ENCODE assay signal across 21 cellular contexts in genomic region chr14:55441286-55441685, GRCh38. TPM values are rescaled to one million over a fixed set of nuclear protein-coding genes. Genes with fewer than 3 reads are reported as not detected.
DNase-seq lines count a peak whose midpoint lies in the region; ATAC-seq and TF ChIP-seq lines count a peak whose summit lies in the region.
"Had no signal": no experiment of that assay in that cellular context is flagged by ENCODE, and none has a peak within 500 bp of the region (broad histone marks: within the 10 kb centered on the region; RNA-seq: fewer than 3 reads in every experiment).

No MANE protein-coding gene starts in this region.

- no peaks in the 10 kb centered on the region for H3K9me2 ChIP-seq in PC-3 (replicated peaks; ENCODE audit: low read length)

- H3K9me3 ChIP-seq in PC-3 (ENCODE audit: low read length): no peaks in the 10 kb centered on the region
- H3K9me3 ChIP-seq: A549; BE2C; BLaER1 treated with 17β-estradiol and CSF1 and Interleukin-3, amounts not matched to agents 10 nM and 100 nM; HAP-1 had no signal

- CTCF ChIA-PET in PC-3 (lab: Charles Lee): no interaction called here

- H3K4me1 ChIP-seq in PC-3 (ENCODE audit: insufficient read depth, low read length) (peaks cover 14% of the 10 kb centered on the region), foreskin keratinocyte (peaks cover 4% of the 10 kb centered on the region)
- H3K4me1 ChIP-seq: BE2C; BLaER1 treated with 17β-estradiol and CSF1 and Interleukin-3, amounts not matched to agents 10 nM and 100 nM had no signal

- no peaks in the 10 kb centered on the region for H4K20me1 ChIP-seq in PC-3 (ENCODE audit: low read length)
- H4K20me1 ChIP-seq: BLaER1 treated with 17β-estradiol and CSF1 and Interleukin-3, amounts not matched to agents 10 nM and 100 nM had no signal

- H3K79me2 ChIP-seq in PC-3 (ENCODE audit: low read length): no peaks in the 10 kb centered on the region

- BruUV-seq in PC-3 (replicated peaks; lab: Mats Ljungman, UMichigan): no TSS peak

- H3K27ac Mint-ChIP-seq in osteocyte (ENCODE audit: unreplicated experiment): no peak overlapping the region
- H3K27ac Mint-ChIP-seq: CD14-positive monocyte; CD4-positive, alpha-beta memory T cell; HFFc6 had no signal

- H3K4me3 Mint-ChIP-seq in osteocyte (ENCODE audit: unreplicated experiment): no peak overlapping the region
- H3K4me3 Mint-ChIP-seq: CD14-positive monocyte; CD4-positive, alpha-beta memory T cell; HFFc6 had no signal

- H3K9me3 Mint-ChIP-seq in osteocyte (ENCODE audit: unreplicated experiment): peaks cover 5% of the 10 kb centered on the region
- H3K9me3 Mint-ChIP-seq: CD14-positive monocyte; CD4-positive, alpha-beta memory T cell; HFFc6 had no signal

- intact Hi-C loops in PC-3 (cut with micrococcal nuclease): no loop called here

- ATAC-seq in PC-3: no peak
- peak; percentile 48 for ATAC-seq in foreskin keratinocyte
- ATAC-seq in HG02870 (IDR thresholded peaks at IDR 0.05; ENCODE audit: unreplicated experiment): no peak
- no peak for ATAC-seq in HG02840 (IDR thresholded peaks at IDR 0.05; ENCODE audit: low FRiP score, unreplicated experiment)
- ATAC-seq: A549 had no signal

- no peak overlapping the region for H3K4me2 ChIP-seq in PC-3 (ENCODE audit: low read length)
- H3K4me2 ChIP-seq: A549; BLaER1 treated with 17β-estradiol and CSF1 and Interleukin-3, amounts not matched to agents 10 nM and 100 nM had no signal

- peaks cover under 1% of the 10 kb centered on the region for H3F3A ChIP-seq in PC-3 (ENCODE audit: low read length, unreplicated experiment)

- no peak overlapping the region for H2AFZ ChIP-seq in PC-3 (ENCODE audit: low read length)

- peak; percentile 61 for DNase-seq in PC-3
- peak in 1 of 2 donors; percentile 39 for DNase-seq in foreskin keratinocyte
- peak; percentile 23 for DNase-seq in osteocyte (ENCODE audit: extremely low spot score, unreplicated experiment)
- DNase-seq in foreskin melanocyte: no peak
- no peak for DNase-seq in RPMI8226
- DNase-seq: 8988T; ACHN; AML-193; BE2C; CD4-positive, alpha-beta memory T cell; COR-L47; DMS153; DND-41; GOT3; HFFc6 had no signal

- POLR2A ChIA-PET in PC-3 (lab: Charles Lee; ENCODE audit: unreplicated experiment): interaction anchor here (0.7 kb wide), 1 partner anchor 238 kb away, joined by 3 read pairs; no protein-coding TSS in a partner anchor

- H3K36me3 Mint-ChIP-seq in osteocyte (ENCODE audit: unreplicated experiment): no peaks in the 10 kb centered on the region
- H3K36me3 Mint-ChIP-seq: CD14-positive monocyte; CD4-positive, alpha-beta memory T cell had no signal

- H3K4me1 Mint-ChIP-seq in osteocyte (ENCODE audit: unreplicated experiment): peaks cover 7% of the 10 kb centered on the region
- H3K4me1 Mint-ChIP-seq: CD14-positive monocyte had no signal

- no peak overlapping the region for H3K9ac ChIP-seq in PC-3 (ENCODE audit: low read length)
- H3K9ac ChIP-seq: BLaER1 treated with 17β-estradiol and CSF1 and Interleukin-3, amounts not matched to agents 10 nM and 100 nM had no signal

- H3K27ac ChIP-seq in PC-3 (ENCODE audit: low read length): no peak overlapping the region
- H3K27ac ChIP-seq in foreskin keratinocyte: no peak overlapping the region
- H3K27ac ChIP-seq: A549; BLaER1 treated with 17β-estradiol and CSF1 and Interleukin-3, amounts not matched to agents 10 nM and 100 nM had no signal

- H3K36me3 ChIP-seq in PC-3 (ENCODE audit: low read depth, low read length): no peaks in the 10 kb centered on the region
- H3K36me3 ChIP-seq: BE2C; BLaER1 treated with 17β-estradiol and CSF1 and Interleukin-3, amounts not matched to agents 10 nM and 100 nM; HAP-1 had no signal

- peaks cover 18% of the 10 kb centered on the region for H3K27me3 Mint-ChIP-seq in osteocyte (ENCODE audit: unreplicated experiment)

- H3K27me3 ChIP-seq in PC-3 (ENCODE audit: low read length) (no peaks in the 10 kb centered on the region), foreskin keratinocyte (no peaks in the 10 kb centered on the region)
- H3K27me3 ChIP-seq: BLaER1 treated with 17β-estradiol and CSF1 and Interleukin-3, amounts not matched to agents 10 nM and 100 nM had no signal

- H3K4me3 ChIP-seq in PC-3 (ENCODE audit: low read length): no peak overlapping the region
- H3K4me3 ChIP-seq: A549; BLaER1 treated with 17β-estradiol and CSF1 and Interleukin-3, amounts not matched to agents 10 nM and 100 nM; HAP-1 had no signal

- TF ChIP-seq CTCF in PC-3 (conservative IDR thresholded peaks at IDR 0.05; ENCODE audit: low read depth, low read length) (no peak), foreskin keratinocyte (conservative IDR thresholded peaks at IDR 0.05) (no peak), osteocyte (IDR thresholded peaks at IDR 0.05) (no peak)

RNA-seq across cellular contexts. Expression of gene TBPL2, which starts 0.9 kb away (rescaled TPM):
- not detected in 2 replicates for total RNA-seq in PC-3 (2014; rRNA removed)
- not detected in 2 replicates for total RNA-seq in foreskin keratinocyte
- polyA plus RNA-seq in foreskin keratinocyte: not detected in 2 replicates
- not detected in 2 replicates for total RNA-seq in osteocyte
- total RNA-seq: CD4-positive, alpha-beta memory T cell; HFFc6 had no signal
- polyA plus RNA-seq: A549; CD14-positive monocyte; CD4-positive, alpha-beta memory T cell had no signal

RNA-seq across cellular contexts. Expression of gene ATG14, which starts 29.7 kb away (rescaled TPM):
- 20.2 and 22.5 TPM in 2 replicates for total RNA-seq in PC-3 (2014; rRNA removed)
- total RNA-seq in foreskin keratinocyte: 6.3 and 7.8 TPM in 2 replicates
- polyA plus RNA-seq in foreskin keratinocyte: 2.0 and 2.3 TPM in 2 replicates
- 13.8 and 14.5 TPM in 2 replicates for total RNA-seq in osteocyte

Comparison
In these comparisons a context has a peak if more than half of its experiments do, and no peak if none do; other contexts are left out.
1. DNase-seq: peak in PC-3 (single experiment) and osteocyte (single experiment); none in foreskin melanocyte (single experiment) and RPMI8226 (single experiment).